In genomic region chr18:58732471-58732870, GRCh38 we compare ENCODE assay signal across 22 cellular contexts.
DNase-seq lines count a peak whose midpoint lies in the region; ATAC-seq and TF ChIP-seq lines count a peak whose summit lies in the region.
"Had no signal": no experiment of that assay in that cellular context is flagged by ENCODE, and none has a peak within 500 bp of the region (broad histone marks: within the 10 kb centered on the region; RNA-seq: fewer than 3 reads in every experiment).

No MANE protein-coding gene starts in this region.

- H3K4me3 ChIP-seq in cardiac muscle cell (no peak overlapping the region), right atrium auricular region (no peak overlapping the region), gastrocnemius medialis (no peak overlapping the region)
- H3K4me3 ChIP-seq: A549; BLaER1 treated with 17β-estradiol and CSF1 and Interleukin-3, amounts not matched to agents 10 nM and 100 nM; HAP-1 had no signal

- H3K27ac ChIP-seq in cardiac muscle cell (peak overlapping the region; percentile 26), right atrium auricular region (no peak overlapping the region), VCaP (peak overlapping the region; percentile 11; the same call in 1 of the 2 replicates), gastrocnemius medialis (peak overlapping the region; percentile 10 to 85 (median 66))
- H3K27ac ChIP-seq: 22Rv1; A549; BLaER1 treated with 17β-estradiol and CSF1 and Interleukin-3, amounts not matched to agents 10 nM and 100 nM had no signal

- peaks cover 41% of the 10 kb centered on the region for H3K36me3 ChIP-seq in cardiac muscle cell
- H3K36me3 ChIP-seq in right atrium auricular region = peaks cover 32% of the 10 kb centered on the region
- H3K36me3 ChIP-seq in gastrocnemius medialis = peaks cover 0 to 28% of the 10 kb centered on the region in 2 donors
- H3K36me3 ChIP-seq: BE2C had no signal

- no peak for TF ChIP-seq POLR2A in gastrocnemius medialis (IDR thresholded peaks at IDR 0.05)

- intact Hi-C loops in left colon (cut with DNase I, micrococcal nuclease) = no loop called here
- intact Hi-C loops in gastrocnemius medialis (cut with DNase I; ENCODE audit: low total_unique reads) = no loop called here

- DNase-seq in cardiac muscle cell (ENCODE audit: low read depth in 1 of 2, low spot score in 1 of 2) = no peak
- no peak for DNase-seq in right atrium auricular region (ENCODE audit: low spot score)
- DNase-seq in left colon = no peak
- DNase-seq in gastrocnemius medialis = no peak
- DNase-seq in A172 (ENCODE audit: low spot score) = no peak
- no peak for DNase-seq in stimulated activated CD4-positive, alpha-beta T cell treated with anti-CD3 and anti-CD28 coated beads, Interleukin-12 subunit alpha, Interleukin-12 subunit beta, amount 100 ng/mL, for 4 hours
- no peak for DNase-seq in Kasumi-1 (lab: John Stamatoyannopoulos, UW)
- DNase-seq: ACHN; AML-193; BE2C; Calu3; CD4-positive, alpha-beta memory T cell; COR-L47; DMS53; DMS79 treated with DMSO at 0.1 percent for 48 hours; GOT3; HFFc6 had no signal

- H3K27me3 ChIP-seq in cardiac muscle cell (no peaks in the 10 kb centered on the region), right atrium auricular region (no peaks in the 10 kb centered on the region), gastrocnemius medialis (no peaks in the 10 kb centered on the region)
- H3K27me3 ChIP-seq: BE2C; BLaER1 treated with 17β-estradiol and CSF1 and Interleukin-3, amounts not matched to agents 10 nM and 100 nM had no signal

- TF ChIP-seq CTCF in cardiac muscle cell (IDR thresholded peaks at IDR 0.05; ENCODE audit: low read depth, low read length) (no peak), right atrium auricular region (IDR thresholded peaks at IDR 0.05) (no peak), VCaP (conservative IDR thresholded peaks at IDR 0.05) (no peak), gastrocnemius medialis (IDR thresholded peaks at IDR 0.05 in 4 of 5, conservative IDR thresholded peaks at IDR 0.05 in 1 of 5) (no peak)

- H3K9me3 ChIP-seq in cardiac muscle cell (ENCODE audit: low read depth) (no peaks in the 10 kb centered on the region), right atrium auricular region (no peaks in the 10 kb centered on the region), gastrocnemius medialis (no peaks in the 10 kb centered on the region)
- H3K9me3 ChIP-seq: A549, BE2C, HAP-1 had no signal

- ATAC-seq in left colon = peak; percentile 34
- ATAC-seq in gastrocnemius medialis = peak in 1 of 2 donors; percentile 75
- ATAC-seq: A549 had no signal

- H3K4me1 ChIP-seq in cardiac muscle cell (ENCODE audit: low read depth) (peaks cover 13% of the 10 kb centered on the region), right atrium auricular region (no peaks in the 10 kb centered on the region), gastrocnemius medialis (peaks cover 23 to 32% of the 10 kb centered on the region in 2 donors)
- H3K4me1 ChIP-seq: A549, BE2C, HAP-1 had no signal

- in situ Hi-C loops in gastrocnemius medialis (cut with MboI; ENCODE audit: low sequenced_read_pairs in 4 of 4) = no loop called here

Comparison
In these comparisons a context has a peak if more than half of its experiments do, and no peak if none do; other contexts are left out.
1. H3K27ac ChIP-seq: peak in cardiac muscle cell (single experiment), VCaP (single experiment) and gastrocnemius medialis (4 of 4); none in right atrium auricular region (0 of 2).